In genomic region chr9:131096490-131097258, GRCh38 we compare ENCODE assay signal across 1 cellular context.
TF ChIP-seq lines count a peak whose summit lies in the region.

TSS of gene AIF1L (plus strand) at chr9:131096531. CDS start at chr9:131096630, 99 bp downstream.

TF ChIP-seq in H1, 55 proteins besides CTCF, POLR2A, EP300 and RAD21 (continued from another document):
- TF ChIP-seq MAX (IDR thresholded peaks at IDR 0.05) (peak; percentile 17; the same call in 1 of the 2 replicates), POLR2AphosphoS5 (IDR thresholded peaks at IDR 0.05; ENCODE audit: low read depth, low read length) (peak; percentile 79), TAF1 (IDR thresholded peaks at IDR 0.05; ENCODE audit: low read depth, low read length) (peak; percentile 77), GABPA (IDR thresholded peaks at IDR 0.05; ENCODE audit: borderline replicate concordance, insufficient read depth, low read length) (no peak), BCL11A (IDR thresholded peaks at IDR 0.05; ENCODE audit: low read depth in 2 of 2, low read length in 2 of 2) (no peak), RFX5 (IDR thresholded peaks at IDR 0.05; ENCODE audit: borderline replicate concordance, low read depth, low read length) (0 out of 2 replicates have a peak, but pooled peaks have one; percentile 16), EZH2 (IDR thresholded peaks at IDR 0.05; ENCODE audit: low read depth, low read length, severe bottlenecking) (no peak), CEBPB (IDR thresholded peaks at IDR 0.05; ENCODE audit: low read depth, low read length) (no peak), BRCA1 (IDR thresholded peaks at IDR 0.05; ENCODE audit: low read depth, low read length) (no peak), NANOG (IDR thresholded peaks at IDR 0.05; ENCODE audit: insufficient read depth, low read depth, low read length, poor library complexity, severe bottlenecking) (no peak), CTBP2 (IDR thresholded peaks at IDR 0.05; ENCODE audit: borderline replicate concordance, insufficient read depth, insufficient read length, low read length) (no peak), ZNF274 (IDR thresholded peaks at IDR 0.05; ENCODE audit: borderline replicate concordance, extremely low read depth, low read length) (no peak), EGR1 (IDR thresholded peaks at IDR 0.05; ENCODE audit: borderline replicate concordance, low read depth, low read length) (peak; percentile 35; the same call in 1 of the 2 replicates), FOSL1 (IDR thresholded peaks at IDR 0.05; ENCODE audit: insufficient read depth, low read depth, low read length) (no peak), CHD1 (IDR thresholded peaks at IDR 0.05; ENCODE audit: low read depth, low read length) (no peak), PHF8 (conservative IDR thresholded peaks at IDR 0.05; ENCODE audit: low read depth, low read length) (peak; percentile 82)
- TF ChIP-seq, protein P1, sequence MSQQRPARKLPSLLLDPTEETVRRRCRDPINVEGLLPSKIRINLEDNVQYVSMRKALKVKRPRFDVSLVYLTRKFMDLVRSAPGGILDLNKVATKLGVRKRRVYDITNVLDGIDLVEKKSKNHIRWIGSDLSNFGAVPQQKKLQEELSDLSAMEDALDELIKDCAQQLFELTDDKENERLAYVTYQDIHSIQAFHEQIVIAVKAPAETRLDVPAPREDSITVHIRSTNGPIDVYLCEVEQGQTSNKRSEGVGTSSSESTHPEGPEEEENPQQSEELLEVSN (IDR thresholded peaks at IDR 0.05), result peak; percentile 43
- TF ChIP-seq, protein P2, sequence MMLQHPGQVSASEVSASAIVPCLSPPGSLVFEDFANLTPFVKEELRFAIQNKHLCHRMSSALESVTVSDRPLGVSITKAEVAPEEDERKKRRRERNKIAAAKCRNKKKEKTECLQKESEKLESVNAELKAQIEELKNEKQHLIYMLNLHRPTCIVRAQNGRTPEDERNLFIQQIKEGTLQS (IDR thresholded peaks at IDR 0.05; ENCODE audit: insufficient read depth, low read depth, low read length), result no peak
- TF ChIP-seq, protein P3, sequence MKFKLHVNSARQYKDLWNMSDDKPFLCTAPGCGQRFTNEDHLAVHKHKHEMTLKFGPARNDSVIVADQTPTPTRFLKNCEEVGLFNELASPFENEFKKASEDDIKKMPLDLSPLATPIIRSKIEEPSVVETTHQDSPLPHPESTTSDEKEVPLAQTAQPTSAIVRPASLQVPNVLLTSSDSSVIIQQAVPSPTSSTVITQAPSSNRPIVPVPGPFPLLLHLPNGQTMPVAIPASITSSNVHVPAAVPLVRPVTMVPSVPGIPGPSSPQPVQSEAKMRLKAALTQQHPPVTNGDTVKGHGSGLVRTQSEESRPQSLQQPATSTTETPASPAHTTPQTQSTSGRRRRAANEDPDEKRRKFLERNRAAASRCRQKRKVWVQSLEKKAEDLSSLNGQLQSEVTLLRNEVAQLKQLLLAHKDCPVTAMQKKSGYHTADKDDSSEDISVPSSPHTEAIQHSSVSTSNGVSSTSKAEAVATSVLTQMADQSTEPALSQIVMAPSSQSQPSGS (IDR thresholded peaks at IDR 0.05; ENCODE audit: low read length), result no peak
